Comparison of ENCODE assay signal across 12 cellular contexts in genomic region chr17:60170835-60171752, GRCh38. TPM values are rescaled to one million over a fixed set of nuclear protein-coding genes. Genes with fewer than 3 reads are reported as not detected.
DNase-seq lines count a peak whose midpoint lies in the region; ATAC-seq lines count a peak whose summit lies in the region.
"Had no signal": no experiment of that assay in that cellular context is flagged by ENCODE, and none has a peak within 500 bp of the region (broad histone marks: within the 10 kb centered on the region; RNA-seq: fewer than 3 reads in every experiment).

No MANE protein-coding gene starts in this region.

- POLR2A ChIA-PET in naive thymus-derived CD8-positive, alpha-beta T cell (lab: Charles Lee) = no interaction called here

- peak overlapping the region in 7 of 10 donors; percentile 18 to 73 (median 36) for H3K27ac Mint-ChIP-seq in naive thymus-derived CD8-positive, alpha-beta T cell

- peak overlapping the region; percentile 61 for H3K27ac ChIP-seq in caudate nucleus (ENCODE audit: low read depth, low read length)

- DNase-seq in DMS153 treated with DMSO at 0.1 percent for 48 hours (lab: John Stamatoyannopoulos, UW; ENCODE audit: unreplicated experiment) (peak; percentile 39), NCI-H2029 treated with DMSO at 0.1 percent for 48 hours (lab: John Stamatoyannopoulos, UW) (peak; percentile 82), caudate nucleus (lab: John Stamatoyannopoulos, UW) (peak in 41 of 61 donors; percentile 14 to 73 (median 43)), OCI-M2 (lab: John Stamatoyannopoulos, UW; ENCODE audit: unreplicated experiment) (no peak), T1000 (lab: John Stamatoyannopoulos, UW) (no peak)
- no peak for DNase-seq in naive thymus-derived CD8-positive, alpha-beta T cell
- DNase-seq: activated CD4-positive, CD25-positive, alpha-beta regulatory T cell; effector memory CD4-positive, alpha-beta T cell; NCI-H2171 treated with DMSO at 0.1 percent for 48 hours had no signal

- no peak for ATAC-seq in naive thymus-derived CD8-positive, alpha-beta T cell
- ATAC-seq in GM18511 (IDR thresholded peaks at IDR 0.05; ENCODE audit: unreplicated experiment) = no peak
- no peak for ATAC-seq in GM18519 (IDR thresholded peaks at IDR 0.05; ENCODE audit: low FRiP score, unreplicated experiment)

- no peaks in the 10 kb centered on the region for H3K9me3 Mint-ChIP-seq in naive thymus-derived CD8-positive, alpha-beta T cell

- H3K27me3 Mint-ChIP-seq in naive thymus-derived CD8-positive, alpha-beta T cell = no peaks in the 10 kb centered on the region

- peaks cover 0 to 2% (median 0%) of the 10 kb centered on the region in 3 donors for H3K36me3 Mint-ChIP-seq in naive thymus-derived CD8-positive, alpha-beta T cell

- peaks cover 7 to 17% (median 12%) of the 10 kb centered on the region in 4 donors for H3K4me1 Mint-ChIP-seq in naive thymus-derived CD8-positive, alpha-beta T cell

- no peak overlapping the region for H3K4me3 Mint-ChIP-seq in naive thymus-derived CD8-positive, alpha-beta T cell

RNA-seq across cellular contexts. Expression of gene CA4, which starts 21.3 kb away (rescaled TPM):
- not detected for total RNA-seq in naive thymus-derived CD8-positive, alpha-beta T cell
- not detected for polyA plus RNA-seq in naive thymus-derived CD8-positive, alpha-beta T cell
- total RNA-seq: myocyte had no signal

Comparison
In these comparisons a context has a peak if more than half of its experiments do, and no peak if none do; other contexts are left out.
1. DNase-seq: peak in DMS153 treated with DMSO at 0.1 percent for 48 hours (single experiment), NCI-H2029 treated with DMSO at 0.1 percent for 48 hours (single experiment) and caudate nucleus (41 of 61); none in naive thymus-derived CD8-positive, alpha-beta T cell (0 of 10), OCI-M2 (single experiment) and T1000 (single experiment).